Comparison of ENCODE assay signal across 1 cellular context in genomic region chr17:41013181-41013580, GRCh38.
TF ChIP-seq lines count a peak whose summit lies in the region.

No MANE protein-coding gene starts in this region.

TF ChIP-seq in HCT116, 20 proteins besides CTCF, POLR2A, EP300 and RAD21:
- TF ChIP-seq SRF (IDR thresholded peaks at IDR 0.05; ENCODE audit: low read depth), result no peak
- TF ChIP-seq EGR1 (IDR thresholded peaks at IDR 0.05; ENCODE audit: low read depth), result no peak
- TF ChIP-seq SIN3A (IDR thresholded peaks at IDR 0.05; ENCODE audit: low read depth), result no peak
- no peak for TF ChIP-seq EZH2phosphoT487 (IDR thresholded peaks at IDR 0.05; ENCODE audit: borderline replicate concordance)
- TF ChIP-seq, protein P1, sequence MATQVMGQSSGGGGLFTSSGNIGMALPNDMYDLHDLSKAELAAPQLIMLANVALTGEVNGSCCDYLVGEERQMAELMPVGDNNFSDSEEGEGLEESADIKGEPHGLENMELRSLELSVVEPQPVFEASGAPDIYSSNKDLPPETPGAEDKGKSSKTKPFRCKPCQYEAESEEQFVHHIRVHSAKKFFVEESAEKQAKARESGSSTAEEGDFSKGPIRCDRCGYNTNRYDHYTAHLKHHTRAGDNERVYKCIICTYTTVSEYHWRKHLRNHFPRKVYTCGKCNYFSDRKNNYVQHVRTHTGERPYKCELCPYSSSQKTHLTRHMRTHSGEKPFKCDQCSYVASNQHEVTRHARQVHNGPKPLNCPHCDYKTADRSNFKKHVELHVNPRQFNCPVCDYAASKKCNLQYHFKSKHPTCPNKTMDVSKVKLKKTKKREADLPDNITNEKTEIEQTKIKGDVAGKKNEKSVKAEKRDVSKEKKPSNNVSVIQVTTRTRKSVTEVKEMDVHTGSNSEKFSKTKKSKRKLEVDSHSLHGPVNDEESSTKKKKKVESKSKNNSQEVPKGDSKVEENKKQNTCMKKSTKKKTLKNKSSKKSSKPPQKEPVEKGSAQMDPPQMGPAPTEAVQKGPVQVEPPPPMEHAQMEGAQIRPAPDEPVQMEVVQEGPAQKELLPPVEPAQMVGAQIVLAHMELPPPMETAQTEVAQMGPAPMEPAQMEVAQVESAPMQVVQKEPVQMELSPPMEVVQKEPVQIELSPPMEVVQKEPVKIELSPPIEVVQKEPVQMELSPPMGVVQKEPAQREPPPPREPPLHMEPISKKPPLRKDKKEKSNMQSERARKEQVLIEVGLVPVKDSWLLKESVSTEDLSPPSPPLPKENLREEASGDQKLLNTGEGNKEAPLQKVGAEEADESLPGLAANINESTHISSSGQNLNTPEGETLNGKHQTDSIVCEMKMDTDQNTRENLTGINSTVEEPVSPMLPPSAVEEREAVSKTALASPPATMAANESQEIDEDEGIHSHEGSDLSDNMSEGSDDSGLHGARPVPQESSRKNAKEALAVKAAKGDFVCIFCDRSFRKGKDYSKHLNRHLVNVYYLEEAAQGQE (IDR thresholded peaks at IDR 0.05; ENCODE audit: low read depth), result no peak
